18 cellular contexts compared by ENCODE assay signal in the genomic region with DNA sequence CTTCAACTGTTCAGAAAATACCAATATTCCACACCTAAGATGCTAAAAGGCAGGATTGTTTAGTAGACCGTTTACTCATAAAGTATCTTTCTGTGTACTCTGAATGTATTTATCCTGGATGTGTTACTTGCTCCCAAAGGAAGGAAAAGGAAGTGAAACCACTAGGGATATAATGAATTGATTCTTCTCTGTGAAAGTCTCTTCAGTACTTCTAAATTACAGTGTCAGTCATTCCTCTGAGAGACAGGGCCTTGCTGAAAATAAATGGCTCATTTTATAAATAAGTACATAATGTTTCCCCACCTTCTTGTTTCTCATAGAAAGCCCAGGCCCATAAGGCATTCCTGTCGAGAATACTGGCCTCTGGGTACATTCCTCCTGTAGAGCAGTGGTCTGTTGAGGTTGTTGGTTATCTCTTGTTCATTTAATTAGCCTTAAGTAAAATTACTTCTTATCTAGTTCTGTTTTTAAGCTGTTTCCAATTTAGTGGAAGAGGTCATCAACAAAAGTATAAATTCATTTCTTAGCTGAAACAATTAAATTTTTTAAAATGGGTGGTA. TPM values are rescaled to one million over a fixed set of nuclear protein-coding genes. Genes with fewer than 3 reads are reported as not detected.
A peak's percentile ranks its signal among the peaks of the same experiment; 100 is the strongest.
DNase-seq lines count a peak whose midpoint lies in the region; ATAC-seq, FAIRE-seq and TF ChIP-seq lines count a peak whose summit lies in the region.
"Had no signal": no experiment of that assay in that cellular context is flagged by ENCODE, and none has a peak within 500 bp of the region (broad histone marks: within the 10 kb centered on the region; RNA-seq: fewer than 3 reads in every experiment).

No MANE protein-coding gene starts in this region.

- H3K4me2 ChIP-seq in astrocyte (ENCODE audit: low read length): peak overlapping the region; percentile 16
- no peak overlapping the region for H3K4me2 ChIP-seq in mesenchymal stem cell (ENCODE audit: low read length, poor library complexity, severe bottlenecking)

- POLR2A ChIA-PET in CD4-positive, alpha-beta T cell (lab: Charles Lee): no interaction called here
- POLR2A ChIA-PET in A673 (lab: Charles Lee; ENCODE audit: low non-redundant PET): no interaction called here

- H3K9ac ChIP-seq in astrocyte (ENCODE audit: low read length) (peak overlapping the region; percentile 26), mesenchymal stem cell (ENCODE audit: low read length) (no peak overlapping the region)

- no peak overlapping the region for H4K91ac ChIP-seq in mesenchymal stem cell (ENCODE audit: low read length)

- no peak overlapping the region for H2AK5ac ChIP-seq in mesenchymal stem cell (ENCODE audit: low read length, severe bottlenecking)

- H3K4me1 ChIP-seq in astrocyte (ENCODE audit: insufficient read depth, low read length) (peaks cover 18% of the 10 kb centered on the region), mesenchymal stem cell (ENCODE audit: control insufficient read depth, insufficient read depth, low read depth, low read length) (peaks cover 12% of the 10 kb centered on the region), A673 (ENCODE audit: insufficient read depth, low read length, poor library complexity, severe bottlenecking) (peaks cover 3% of the 10 kb centered on the region), esophagus squamous epithelium (peaks cover 2 to 12% (median 5%) of the 10 kb centered on the region in 3 donors)

- no peak overlapping the region for H3K4me3 ChIP-seq in astrocyte (ENCODE audit: insufficient read depth, low read depth, low read length)
- H3K4me3 ChIP-seq in mesenchymal stem cell (ENCODE audit: insufficient read depth in 1 of 2, low read depth in 1 of 2, low read length in 2 of 2): no peak overlapping the region
- H3K4me3 ChIP-seq in A673 (ENCODE audit: low read depth, low read length, poor library complexity, severe bottlenecking): no peak overlapping the region
- H3K4me3 ChIP-seq in esophagus squamous epithelium: no peak overlapping the region
- H3K4me3 ChIP-seq: adrenal gland, lung, transverse colon had no signal

- H3K27me3 ChIP-seq in astrocyte (ENCODE audit: insufficient read depth, low read length) (no peaks in the 10 kb centered on the region), mesenchymal stem cell (ENCODE audit: control insufficient read depth in 1 of 2, insufficient read depth in 1 of 2, low read length in 2 of 2) (peaks cover 0 to 38% of the 10 kb centered on the region in 2 experiments), A673 (replicated peaks; ENCODE audit: insufficient read depth, low read depth, low read length, poor library complexity) (no peaks in the 10 kb centered on the region), esophagus squamous epithelium (peaks cover 0 to 33% (median 0%) of the 10 kb centered on the region in 4 donors)
- H3K27me3 ChIP-seq in CD4-positive, alpha-beta T cell (ENCODE audit: control insufficient read depth, insufficient read depth, low read length): peaks cover 43% of the 10 kb centered on the region

- H3K14ac ChIP-seq in mesenchymal stem cell (ENCODE audit: low read length in 2 of 2): no peak overlapping the region

- TF ChIP-seq CTCF in astrocyte (IDR thresholded peaks at IDR 0.05; ENCODE audit: insufficient read depth, low read depth, low read length) (no peak), type B pancreatic cell (conservative IDR thresholded peaks at IDR 0.05) (no peak), A673 (conservative IDR thresholded peaks at IDR 0.05; ENCODE audit: low read depth, low read length) (no peak), esophagus squamous epithelium (IDR thresholded peaks at IDR 0.05) (no peak)
- TF ChIP-seq CTCF in CD4-positive, alpha-beta T cell (IDR thresholded peaks at IDR 0.05): no peak

- H4K8ac ChIP-seq in mesenchymal stem cell (ENCODE audit: low read length): no peak overlapping the region

- H2BK12ac ChIP-seq in mesenchymal stem cell (ENCODE audit: low read length in 2 of 2): no peak overlapping the region

- H3K27ac ChIP-seq in astrocyte (ENCODE audit: low read depth, low read length) (no peak overlapping the region), mesenchymal stem cell (ENCODE audit: low read length, poor library complexity, severe bottlenecking) (peak overlapping the region; percentile 29), A673 (ENCODE audit: low read depth, low read length, poor library complexity, severe bottlenecking) (no peak overlapping the region), esophagus squamous epithelium (no peak overlapping the region)
- no peak overlapping the region for H3K27ac ChIP-seq in CD4-positive, alpha-beta T cell (ENCODE audit: low read depth, low read length)
- H3K27ac ChIP-seq: adrenal gland, transverse colon had no signal

- no peak overlapping the region for H3K27ac Mint-ChIP-seq in activated CD4-positive, alpha-beta T cell treated with anti-CD3 and anti-CD28 coated beads, Interleukin-2, amount 10 ng/mL, durations not matched to agents 24 days and 14 days
- peak overlapping the region; percentile 21 for H3K27ac Mint-ChIP-seq in astrocyte (ENCODE audit: unreplicated experiment)
- no peak overlapping the region for H3K27ac Mint-ChIP-seq in type B pancreatic cell
- no peak overlapping the region for H3K27ac Mint-ChIP-seq in CD4-positive, alpha-beta T cell
- H3K27ac Mint-ChIP-seq: activated CD8-positive, alpha-beta T cell treated with anti-CD3 and anti-CD28 coated beads, Interleukin-2, amount 10 ng/mL, durations not matched to agents 7 days and 5 days; stimulated activated naive CD8-positive, alpha-beta T cell treated with anti-CD3 and anti-CD28 coated beads, Interleukin-15, amount 100 ng/mL, for 72 hours had no signal

- H3K23ac ChIP-seq in mesenchymal stem cell (ENCODE audit: low read length in 2 of 2): no peak overlapping the region

- no peaks in the 10 kb centered on the region for H3K79me2 ChIP-seq in astrocyte (ENCODE audit: insufficient read depth, low read length)

- H2AFZ ChIP-seq in astrocyte (ENCODE audit: low read depth, low read length) (no peak overlapping the region), mesenchymal stem cell (ENCODE audit: low read depth, low read length) (no peak overlapping the region)

- intact Hi-C loops in activated CD4-positive, alpha-beta T cell treated with anti-CD3 and anti-CD28 coated beads, Interleukin-2, amount 10 ng/mL, durations not matched to agents 24 days and 14 days (cut with micrococcal nuclease): loop anchor here (10.0 kb wide), 2 partner anchors 436 to 536 kb away; no protein-coding TSS in a partner anchor
- intact Hi-C loops in CD4-positive, alpha-beta T cell (cut with DNase I, micrococcal nuclease): loop anchor here in 1 of 2 experiments (10.0 kb wide), 1 partner anchor 1364 kb away; no protein-coding TSS in a partner anchor
- intact Hi-C loops in A673 (cut with micrococcal nuclease; ENCODE audit: unreplicated experiment) (loop anchor here (2.0 to 10.0 kb wide), 2 partner anchors 536 to 1364 kb away; no protein-coding TSS in a partner anchor), esophagus squamous epithelium (cut with DNase I) (no loop called here)

- CTCF ChIA-PET in CD4-positive, alpha-beta T cell (lab: Charles Lee): no interaction called here
- CTCF ChIA-PET in A673 (lab: Charles Lee): no interaction called here

- no peak overlapping the region for H3K4ac ChIP-seq in mesenchymal stem cell (ENCODE audit: low read depth in 1 of 2, low read length in 2 of 2)

- TF ChIP-seq POLR2A in esophagus squamous epithelium (IDR thresholded peaks at IDR 0.05): no peak

- H3K4me3 Mint-ChIP-seq in activated CD4-positive, alpha-beta T cell treated with anti-CD3 and anti-CD28 coated beads, Interleukin-2, amount 10 ng/mL, durations not matched to agents 24 days and 14 days: no peak overlapping the region
- H3K4me3 Mint-ChIP-seq in astrocyte (ENCODE audit: unreplicated experiment) (peak overlapping the region; percentile 77), type B pancreatic cell (peak overlapping the region; percentile 57)
- no peak overlapping the region for H3K4me3 Mint-ChIP-seq in CD4-positive, alpha-beta T cell
- H3K4me3 Mint-ChIP-seq: activated CD8-positive, alpha-beta T cell treated with anti-CD3 and anti-CD28 coated beads, Interleukin-2, amount 10 ng/mL, durations not matched to agents 7 days and 5 days; stimulated activated naive CD8-positive, alpha-beta T cell treated with anti-CD3 and anti-CD28 coated beads, Interleukin-15, amount 100 ng/mL, for 72 hours had no signal

- H3K79me1 ChIP-seq in mesenchymal stem cell (replicated peaks; ENCODE audit: low read length, poor library complexity, severe bottlenecking): peaks cover 1% of the 10 kb centered on the region

- no TSS peak for BruUV-seq in A673 (replicated peaks; lab: Mats Ljungman, UMichigan)

- WGBS in mesenchymal stem cell: no CpG with 5 or more reads among the region's 2 CpGs
- 59 to 67% methylated on average over 2 of the region's 2 CpGs for WGBS in esophagus squamous epithelium, 2 donors

- H2BK15ac ChIP-seq in mesenchymal stem cell (ENCODE audit: low read depth, poor library complexity, severe bottlenecking): no peak overlapping the region

- peaks cover 55% of the 10 kb centered on the region for H3K27me3 Mint-ChIP-seq in activated CD4-positive, alpha-beta T cell treated with anti-CD3 and anti-CD28 coated beads, Interleukin-2, amount 10 ng/mL, durations not matched to agents 24 days and 14 days
- H3K27me3 Mint-ChIP-seq in astrocyte (ENCODE audit: low read depth, unreplicated experiment) (no peaks in the 10 kb centered on the region), type B pancreatic cell (peaks cover 16% of the 10 kb centered on the region)
- peaks cover 63% of the 10 kb centered on the region for H3K27me3 Mint-ChIP-seq in CD4-positive, alpha-beta T cell

- H2BK120ac ChIP-seq in mesenchymal stem cell (ENCODE audit: low read depth, low read length): no peak overlapping the region

- H3K36me3 Mint-ChIP-seq in activated CD4-positive, alpha-beta T cell treated with anti-CD3 and anti-CD28 coated beads, Interleukin-2, amount 10 ng/mL, durations not matched to agents 24 days and 14 days (ENCODE audit: low read depth): no peaks in the 10 kb centered on the region
- H3K36me3 Mint-ChIP-seq in astrocyte (ENCODE audit: low read depth, unreplicated experiment) (no peaks in the 10 kb centered on the region), type B pancreatic cell (no peaks in the 10 kb centered on the region)
- H3K36me3 Mint-ChIP-seq in CD4-positive, alpha-beta T cell (ENCODE audit: low read depth): no peaks in the 10 kb centered on the region

- H3K9me3 ChIP-seq in astrocyte (ENCODE audit: insufficient read depth, low read depth, low read length) (no peaks in the 10 kb centered on the region), mesenchymal stem cell (ENCODE audit: control insufficient read depth, low read length) (no peaks in the 10 kb centered on the region), A673 (ENCODE audit: low read depth, low read length, poor library complexity, severe bottlenecking) (no peaks in the 10 kb centered on the region), esophagus squamous epithelium (no peaks in the 10 kb centered on the region)
- no peaks in the 10 kb centered on the region for H3K9me3 ChIP-seq in CD4-positive, alpha-beta T cell (ENCODE audit: control insufficient read depth, low read length)
- H3K9me3 ChIP-seq: adrenal gland, transverse colon had no signal

- H2BK5ac ChIP-seq in mesenchymal stem cell (ENCODE audit: low read depth, low read length, poor library complexity, severe bottlenecking): no peak overlapping the region

- peak; percentile 5 for DNase-seq in activated CD4-positive, alpha-beta T cell treated with anti-CD3 and anti-CD28 coated beads, Interleukin-2, amount 10 ng/mL, durations not matched to agents 24 days and 14 days
- no peak for DNase-seq in activated CD4-positive, alpha-beta T cell treated with anti-CD3 and anti-CD28 coated beads for 4 hours
- DNase-seq in astrocyte (ENCODE audit: low read depth): no peak
- DNase-seq in mesenchymal stem cell: peak; percentile 34
- DNase-seq in type B pancreatic cell (ENCODE audit: extremely low spot score, unreplicated experiment): no peak
- no peak for DNase-seq in CD4-positive, alpha-beta T cell
- DNase-seq in A673 (ENCODE audit: low spot score): no peak
- DNase-seq in esophagus squamous epithelium (lab: John Stamatoyannopoulos, UW): no peak
- DNase-seq: activated naive CD4-positive, alpha-beta T cell; activated T-cell treated with anti-CD3 and anti-CD28 coated beads, Interleukin-2, amount 50 U/mL, for 1 hour; kidney had no signal

- FAIRE-seq in astrocyte (lab: Jason Lieb, UNC): no peak

- H4K20me1 ChIP-seq in astrocyte (ENCODE audit: insufficient read depth, low read length): no peaks in the 10 kb centered on the region

- H3K36me3 ChIP-seq in astrocyte (ENCODE audit: insufficient read depth, low read length) (no peaks in the 10 kb centered on the region), mesenchymal stem cell (ENCODE audit: control insufficient read depth in 1 of 2, insufficient read depth in 2 of 2, low read depth in 1 of 2, low read length in 2 of 2) (no peaks in the 10 kb centered on the region), A673 (ENCODE audit: insufficient read depth, low read length, poor library complexity, severe bottlenecking) (no peaks in the 10 kb centered on the region), esophagus squamous epithelium (no peaks in the 10 kb centered on the region)
- H3K36me3 ChIP-seq: adrenal gland, transverse colon had no signal

- H3K9me3 Mint-ChIP-seq in activated CD4-positive, alpha-beta T cell treated with anti-CD3 and anti-CD28 coated beads, Interleukin-2, amount 10 ng/mL, durations not matched to agents 24 days and 14 days: no peaks in the 10 kb centered on the region
- H3K9me3 Mint-ChIP-seq in astrocyte (ENCODE audit: unreplicated experiment) (no peaks in the 10 kb centered on the region), type B pancreatic cell (no peaks in the 10 kb centered on the region)
- H3K9me3 Mint-ChIP-seq in CD4-positive, alpha-beta T cell: no peaks in the 10 kb centered on the region
- H3K9me3 Mint-ChIP-seq: stimulated activated naive CD8-positive, alpha-beta T cell treated with anti-CD3 and anti-CD28 coated beads, Interleukin-15, amount 100 ng/mL, for 72 hours had no signal

- H3K4me1 Mint-ChIP-seq in activated CD4-positive, alpha-beta T cell treated with anti-CD3 and anti-CD28 coated beads, Interleukin-2, amount 10 ng/mL, durations not matched to agents 24 days and 14 days: peaks cover 3% of the 10 kb centered on the region
- H3K4me1 Mint-ChIP-seq in astrocyte (ENCODE audit: low read depth, unreplicated experiment): peaks cover 26% of the 10 kb centered on the region
- peaks cover 40% of the 10 kb centered on the region for H3K4me1 Mint-ChIP-seq in type B pancreatic cell (ENCODE audit: unreplicated experiment)
- H3K4me1 Mint-ChIP-seq in CD4-positive, alpha-beta T cell (ENCODE audit: low read depth): peaks cover 13% of the 10 kb centered on the region

- H3K18ac ChIP-seq in mesenchymal stem cell (ENCODE audit: low read depth in 1 of 2, low read length in 2 of 2): no peak overlapping the region

- no peak for ATAC-seq in CD4-positive, alpha-beta T cell (ENCODE audit: poor library complexity)
- ATAC-seq: activated CD4-positive, CD25-positive, alpha-beta regulatory T cell treated with anti-CD3 and anti-CD28 coated beads, Interleukin-2, amount 50 U/mL, for 24 hours had no signal

RNA-seq across cellular contexts. Expression of a gene that starts 1.6 kb away (rescaled TPM):
- total RNA-seq in activated CD4-positive, alpha-beta T cell treated with anti-CD3 and anti-CD28 coated beads, Interleukin-2, amount 10 ng/mL, durations not matched to agents 24 days and 14 days: not detected in 2 replicates
- total RNA-seq in astrocyte (45.0 and 71.9 TPM in 2 replicates), type B pancreatic cell (ENCODE audit: low replicate concordance) (3.1 and 5.5 TPM in 2 replicates), A673 (2021) (0.32 and 1.2 TPM in 2 replicates), esophagus squamous epithelium (under 1 TPM in 3 of 4 donors, not detected in 1; 0.12 to 0.38 (median 0.18) TPM)
- polyA plus RNA-seq in mesenchymal stem cell (2013, experiment 1 of 2): 58.8 TPM
- polyA plus RNA-seq in mesenchymal stem cell (2013, experiment 2 of 2): 62.7 TPM
- not detected for total RNA-seq in CD4-positive, alpha-beta T cell
- total RNA-seq: activated CD8-positive, alpha-beta T cell treated with anti-CD3 and anti-CD28 coated beads, Interleukin-2, amount 10 ng/mL, durations not matched to agents 7 days and 5 days; adrenal gland; epithelial cell of proximal tubule had no signal
- polyA plus RNA-seq: adrenal gland had no signal

Comparison
In these comparisons a context has a peak if more than half of its experiments do, and no peak if none do; other contexts are left out.
1. DNase-seq: peak in activated CD4-positive, alpha-beta T cell treated with anti-CD3 and anti-CD28 coated beads, Interleukin-2, amount 10 ng/mL, durations not matched to agents 24 days and 14 days (single experiment) and mesenchymal stem cell (single experiment); none in activated CD4-positive, alpha-beta T cell treated with anti-CD3 and anti-CD28 coated beads for 4 hours (0 of 2), astrocyte (single experiment), type B pancreatic cell (single experiment), CD4-positive, alpha-beta T cell (0 of 10), A673 (single experiment) and esophagus squamous epithelium (single experiment).
2. H3K4me3 Mint-ChIP-seq: peak in astrocyte (single experiment) and type B pancreatic cell (single experiment); none in activated CD4-positive, alpha-beta T cell treated with anti-CD3 and anti-CD28 coated beads, Interleukin-2, amount 10 ng/mL, durations not matched to agents 24 days and 14 days (single experiment) and CD4-positive, alpha-beta T cell (single experiment).